In the genomic region with DNA sequence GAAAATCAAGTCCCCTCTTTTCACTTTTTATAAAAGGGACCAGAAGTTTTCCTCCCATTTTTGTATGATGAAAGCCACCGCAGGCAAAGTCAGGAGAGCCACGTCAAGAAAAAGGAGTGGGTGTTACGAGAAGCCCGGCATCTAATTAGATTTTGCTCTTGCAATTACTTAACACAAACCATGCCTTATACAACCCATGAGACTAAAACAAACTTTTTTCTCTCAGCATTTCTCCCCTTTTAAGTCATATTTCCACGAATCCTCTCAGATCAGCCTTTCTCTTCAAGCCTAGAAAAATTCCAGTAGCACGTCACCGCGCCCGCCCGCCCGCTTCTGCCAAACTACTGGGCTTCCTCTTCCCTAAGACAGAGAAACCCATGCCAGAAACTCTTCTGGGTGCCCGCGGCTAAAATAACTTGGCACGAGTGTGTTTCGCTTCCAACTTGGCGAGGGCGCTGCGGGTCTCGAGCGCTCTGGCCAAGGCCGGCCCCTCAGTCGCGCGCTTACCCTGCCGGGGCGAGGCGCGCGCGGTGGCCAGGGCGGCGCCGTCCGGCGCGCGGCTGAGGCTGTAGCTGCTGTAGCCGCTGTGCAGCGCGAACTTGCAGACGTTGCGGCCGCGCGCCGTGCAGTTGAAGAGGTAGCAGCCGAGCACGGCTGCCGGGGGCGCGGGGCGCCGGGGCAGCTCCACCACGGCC, we compare ENCODE assay signal across 8 cellular contexts. TPM values are rescaled to one million over a fixed set of nuclear protein-coding genes. Genes with fewer than 3 reads are reported as not detected.
A peak's percentile ranks its signal among the peaks of the same experiment; 100 is the strongest.
DNase-seq lines count a peak whose midpoint lies in the region; ATAC-seq and TF ChIP-seq lines count a peak whose summit lies in the region.

No MANE protein-coding gene starts in this region.

- H3K4me3 ChIP-seq in ectodermal cell (ENCODE audit: insufficient read depth, low read depth, low read length), result peak overlapping the region; percentile 53
- peak overlapping the region; percentile 62 to 75 (median 63) for H3K4me3 ChIP-seq in right lobe of liver

- WGBS in ectodermal cell, 2 experiments, result 4 to 5% methylated on average over 54 of the region's 54 CpGs
- WGBS in right lobe of liver (ENCODE audit: insufficient coverage, low coverage, low lambda C conversion rate, missing lambda C conversion rate), result under 1% methylated on average over 30 of the region's 54 CpGs

- no peak for TF ChIP-seq POLR2A in right lobe of liver (IDR thresholded peaks at IDR 0.05)

- ATAC-seq in HG02571 (IDR thresholded peaks at IDR 0.05; ENCODE audit: unreplicated experiment), result peak; percentile 33
- peak; percentile 42 to 65 (median 63) for ATAC-seq in right lobe of liver

- H3K36me3 ChIP-seq in ectodermal cell (ENCODE audit: control insufficient read depth, insufficient read depth, low read length), result no peaks in the 10 kb centered on the region
- no peaks in the 10 kb centered on the region for H3K36me3 ChIP-seq in right lobe of liver

- DNase-seq in DMS 273 (lab: John Stamatoyannopoulos, UW; ENCODE audit: unreplicated experiment) (peak; percentile 85), DMS 273 treated with DMSO at 0.1 percent for 48 hours (lab: John Stamatoyannopoulos, UW) (no peak), NCI-H1105 (lab: John Stamatoyannopoulos, UW) (peak; percentile 46), right lobe of liver (peak; percentile 70 to 85 (median 83))
- peak; percentile 52 for DNase-seq in activated CD4-positive, CD25-positive, alpha-beta regulatory T cell treated with anti-CD3 and anti-CD28 coated beads, Interleukin-2, amount 50 U/mL, for 72 hours
- DNase-seq in stimulated activated CD4-positive, alpha-beta T cell treated with anti-CD3 and anti-CD28 coated beads, TNF-alpha, amount 100 ng/mL, for 48 hours (ENCODE audit: low read depth in 3 of 3), result peak in 2 of 3 donors; percentile 13 to 32

- H3K9me3 ChIP-seq in ectodermal cell (ENCODE audit: control insufficient read depth, low read length) (no peaks in the 10 kb centered on the region), right lobe of liver (no peaks in the 10 kb centered on the region)

- H3K27me3 ChIP-seq in ectodermal cell (ENCODE audit: control insufficient read depth, insufficient read depth, low read length, poor library complexity, severe bottlenecking) (peaks cover 37% of the 10 kb centered on the region), right lobe of liver (no peaks in the 10 kb centered on the region)

- no peak for TF ChIP-seq CTCF in right lobe of liver (IDR thresholded peaks at IDR 0.05)

- intact Hi-C loops in right lobe of liver (cut with DNase I), result no loop called here

- H3K27ac ChIP-seq in ectodermal cell (ENCODE audit: insufficient read depth, low read depth, low read length, poor library complexity, severe bottlenecking), result no peak overlapping the region
- H3K27ac ChIP-seq in right lobe of liver, result peak overlapping the region; percentile 66 to 92 (median 88)

- H3K4me1 ChIP-seq in ectodermal cell (ENCODE audit: control insufficient read depth, insufficient read depth, low read length) (no peaks in the 10 kb centered on the region), right lobe of liver (peaks cover 0 to 38% (median 11%) of the 10 kb centered on the region in 4 donors)

RNA-seq across cellular contexts. Expression of gene LRP11, which starts 1.1 kb away (rescaled TPM):
- polyA plus RNA-seq in ectodermal cell (2013, experiment 1 of 4), result 2.6 TPM
- 2.3 TPM for polyA plus RNA-seq in ectodermal cell (2013, experiment 2 of 4)
- polyA plus RNA-seq in ectodermal cell (2013, experiment 3 of 4), result 4.2 TPM
- polyA plus RNA-seq in ectodermal cell (2013, experiment 4 of 4), result 4.2 TPM
- total RNA-seq in right lobe of liver, result 10 to 100 TPM in 1 of 6 experiments, 1 to 10 TPM in 5; 6.8 to 11.1 (median 9.3) TPM

RNA-seq across cellular contexts. Expression of gene RAET1E, which starts 34.9 kb away (rescaled TPM):
- polyA plus RNA-seq in ectodermal cell (2013, experiment 1 of 4), result not detected
- polyA plus RNA-seq in ectodermal cell (2013, experiment 2 of 4), result not detected
- polyA plus RNA-seq in ectodermal cell (2013, experiment 3 of 4), result not detected
- polyA plus RNA-seq in ectodermal cell (2013, experiment 4 of 4), result not detected
- total RNA-seq in right lobe of liver, result not detected

RNA-seq across cellular contexts. Expression of gene RAET1G, which starts 59.9 kb away (rescaled TPM):
- polyA plus RNA-seq in ectodermal cell (2013, experiment 1 of 4), result not detected
- not detected for polyA plus RNA-seq in ectodermal cell (2013, experiment 2 of 4)
- 0.27 TPM for polyA plus RNA-seq in ectodermal cell (2013, experiment 3 of 4)
- polyA plus RNA-seq in ectodermal cell (2013, experiment 4 of 4), result not detected
- total RNA-seq in right lobe of liver, result not detected
